1 cellular context compared by ENCODE assay signal in genomic region chr17:43935926-43936261, GRCh38.
TF ChIP-seq lines count a peak whose summit lies in the region.

No MANE protein-coding gene starts in this region.

TF ChIP-seq in GM23338, 12 proteins besides CTCF, POLR2A, EP300 and RAD21:
- TF ChIP-seq REST (IDR thresholded peaks at IDR 0.05; ENCODE audit: unreplicated experiment) (no peak), CREB1 (CRISPR knock-in tag; IDR thresholded peaks at IDR 0.05; ENCODE audit: low read depth) (no peak), STAT1 (IDR thresholded peaks at IDR 0.05; ENCODE audit: unreplicated experiment) (no peak), EZH2phosphoT487 (IDR thresholded peaks at IDR 0.05; ENCODE audit: unreplicated experiment) (no peak), JUNB (IDR thresholded peaks at IDR 0.05; ENCODE audit: unreplicated experiment) (no peak), ETS1 (IDR thresholded peaks at IDR 0.05) (no peak), NANOG (IDR thresholded peaks at IDR 0.05; ENCODE audit: borderline replicate concordance) (no peak), EZH2 (IDR thresholded peaks at IDR 0.05; ENCODE audit: low read depth, unreplicated experiment) (no peak), POLR2AphosphoS5 (IDR thresholded peaks at IDR 0.05; ENCODE audit: low read depth) (no peak), ZNF331 (CRISPR knock-in tag; IDR thresholded peaks at IDR 0.05; ENCODE audit: low read depth) (no peak), ZNF114 (CRISPR knock-in tag; IDR thresholded peaks at IDR 0.05) (no peak), ZNF462 (CRISPR knock-in tag; IDR thresholded peaks at IDR 0.05) (no peak)
